In the genomic region with DNA sequence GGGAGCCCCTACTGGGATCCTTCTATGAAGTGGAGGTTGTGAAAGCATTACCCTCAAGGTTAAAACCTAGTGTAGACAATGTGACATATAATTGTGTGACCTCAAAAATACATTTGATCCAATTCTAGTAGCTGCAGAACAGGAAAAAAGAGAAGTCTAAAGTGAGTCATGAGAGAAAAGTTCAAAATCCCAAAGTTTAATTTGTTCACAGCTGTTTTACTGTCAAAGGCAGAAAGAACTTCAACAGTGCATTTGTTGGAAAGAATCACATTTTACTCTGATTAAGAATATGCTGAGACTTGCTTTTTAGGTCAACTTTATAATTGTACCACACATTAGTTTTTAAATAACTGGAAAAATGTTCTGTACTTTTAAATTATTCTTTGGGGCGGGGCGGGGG, we compare ENCODE assay signal across 23 cellular contexts.
"Had no signal": no experiment of that assay in that cellular context is flagged by ENCODE, and none has a peak within 500 bp of the region (broad histone marks: within the 10 kb centered on the region; RNA-seq: fewer than 3 reads in every experiment).

No MANE protein-coding gene starts in this region.

- H3K4me3 ChIP-seq: coronary artery, lower lobe of right lung, pancreas, sigmoid colon, skin epidermis, spleen, suprapubic skin, transverse colon, upper lobe of right lung, uterus had no signal

- ATAC-seq: esophagus mucosa; left ventricle myocardium superior; lower lobe of right lung; natural killer cell treated with Interleukin-12 subunit alpha and Interleukin-12 subunit beta and Interleukin-15 and Interleukin-18, amount 100 ng/mL, for 72 hours; pancreas; stimulated activated memory B cell treated with anti-CD40 and anti-IgM and Interleukin-4, amounts not matched to agents 10 μg/mL and 1 μg/mL and 100 μg/mL, for 72 hours; stimulated activated naive CD8-positive, alpha-beta T cell treated with anti-CD3 and anti-CD28 coated beads, Interleukin-15, Interleukin-2, amounts not matched to agents 100 U/mL and 50 U/mL, for 24 hours; upper lobe of right lung had no signal

- H3K9me3 ChIP-seq: lower lobe of right lung, neutrophil, pancreas, sigmoid colon, spleen, suprapubic skin, transverse colon, upper lobe of right lung, uterus had no signal

- H3K27me3 ChIP-seq: neutrophil, pancreas, sigmoid colon, spleen, suprapubic skin, transverse colon, upper lobe of right lung, uterus had no signal

- H3K4me1 ChIP-seq: lower lobe of right lung, pancreas, spleen, suprapubic skin, transverse colon, upper lobe of right lung, uterus had no signal

- H3K27ac ChIP-seq: coronary artery, epithelial cell of prostate, lower lobe of right lung, neutrophil, pancreas, sigmoid colon, skin epidermis, spleen, suprapubic skin, transverse colon, upper lobe of right lung, uterus had no signal

- H3K36me3 ChIP-seq: lower lobe of right lung, neutrophil, pancreas, sigmoid colon, spleen, suprapubic skin, transverse colon, upper lobe of right lung, uterus had no signal

- FAIRE-seq: pancreas had no signal

- DNase-seq: foreskin melanocyte; hypothalamus; immature natural killer cell; islet precursor cell; kidney glomerular epithelial cell; left ventricle myocardium superior; lower lobe of right lung; pancreas; sigmoid colon; spleen; stimulated activated CD4-positive, alpha-beta T cell treated with anti-CD3 and anti-CD28 coated beads, Interleukin-4, amount 100 ng/mL, for 4 hours; stimulated activated naive CD8-positive, alpha-beta T cell treated with anti-CD3 and anti-CD28 coated beads, Interleukin-15, Interleukin-2, amounts not matched to agents 100 U/mL and 50 U/mL, for 24 hours; transverse colon; upper lobe of right lung; uterus had no signal
